Comparison of ENCODE assay signal across 8 cellular contexts in genomic region chr3:113626513-113627371, GRCh38.
DNase-seq lines count a peak whose midpoint lies in the region; ATAC-seq, FAIRE-seq and TF ChIP-seq lines count a peak whose summit lies in the region.

No MANE protein-coding gene starts in this region.

- H3K4me1 ChIP-seq in astrocyte (ENCODE audit: insufficient read depth, low read length) = peaks cover 3% of the 10 kb centered on the region

- H3K9me3 Mint-ChIP-seq in astrocyte (ENCODE audit: unreplicated experiment) = no peaks in the 10 kb centered on the region

- no peak for DNase-seq in activated CD4-positive, CD25-positive, alpha-beta regulatory T cell treated with anti-CD3 and anti-CD28 coated beads, Interleukin-2, amount 50 U/mL, for 72 hours
- DNase-seq in NCI-H774 (lab: John Stamatoyannopoulos, UW) = peak; percentile 7
- DNase-seq in astrocyte (ENCODE audit: low read depth) = peak; percentile 42
- peak; percentile 50 for DNase-seq in hepatic stellate cell (ENCODE audit: low spot score)
- peak; percentile 24 for DNase-seq in retina

- no peaks in the 10 kb centered on the region for H3K36me3 Mint-ChIP-seq in astrocyte (ENCODE audit: low read depth, unreplicated experiment)

- peak overlapping the region; percentile 26 for H3K9ac ChIP-seq in astrocyte (ENCODE audit: low read length)

- H3K27me3 ChIP-seq in astrocyte (ENCODE audit: insufficient read depth, low read length) = no peaks in the 10 kb centered on the region

- peaks cover 3% of the 10 kb centered on the region for H3K4me1 Mint-ChIP-seq in astrocyte (ENCODE audit: low read depth, unreplicated experiment)

- H3K4me3 ChIP-seq in astrocyte (ENCODE audit: insufficient read depth, low read depth, low read length) = peak overlapping the region; percentile 29

- no peak overlapping the region for H2AFZ ChIP-seq in astrocyte (ENCODE audit: low read depth, low read length)

- peak; percentile 97 for TF ChIP-seq CTCF in astrocyte (IDR thresholded peaks at IDR 0.05; ENCODE audit: insufficient read depth, low read depth, low read length)

- no peak overlapping the region for H3K4me3 Mint-ChIP-seq in astrocyte (ENCODE audit: unreplicated experiment)

- ATAC-seq in activated CD4-positive, CD25-positive, alpha-beta regulatory T cell treated with anti-CD3 and anti-CD28 coated beads, Interleukin-2, amount 50 U/mL, for 24 hours = peak; percentile 60 to 63
- peak; percentile 80 for ATAC-seq in HG02884 (IDR thresholded peaks at IDR 0.05; ENCODE audit: unreplicated experiment)
- ATAC-seq in HG03045 (IDR thresholded peaks at IDR 0.05; ENCODE audit: unreplicated experiment) = no peak

- no peaks in the 10 kb centered on the region for H3K9me3 ChIP-seq in astrocyte (ENCODE audit: insufficient read depth, low read depth, low read length)

- peak overlapping the region; percentile 72 for H3K4me2 ChIP-seq in astrocyte (ENCODE audit: low read length)

- peaks cover 17% of the 10 kb centered on the region for H3K27me3 Mint-ChIP-seq in astrocyte (ENCODE audit: low read depth, unreplicated experiment)

- H3K27ac ChIP-seq in astrocyte (ENCODE audit: low read depth, low read length) = no peak overlapping the region

- no peak for FAIRE-seq in astrocyte (lab: Jason Lieb, UNC)

- no peaks in the 10 kb centered on the region for H4K20me1 ChIP-seq in astrocyte (ENCODE audit: insufficient read depth, low read length)

- H3K79me2 ChIP-seq in astrocyte (ENCODE audit: insufficient read depth, low read length) = no peaks in the 10 kb centered on the region

- H3K27ac Mint-ChIP-seq in astrocyte (ENCODE audit: unreplicated experiment) = peak overlapping the region; percentile 8

- no peaks in the 10 kb centered on the region for H3K36me3 ChIP-seq in astrocyte (ENCODE audit: insufficient read depth, low read length)
